Comparison of ENCODE assay signal across 13 cellular contexts in the genomic region with DNA sequence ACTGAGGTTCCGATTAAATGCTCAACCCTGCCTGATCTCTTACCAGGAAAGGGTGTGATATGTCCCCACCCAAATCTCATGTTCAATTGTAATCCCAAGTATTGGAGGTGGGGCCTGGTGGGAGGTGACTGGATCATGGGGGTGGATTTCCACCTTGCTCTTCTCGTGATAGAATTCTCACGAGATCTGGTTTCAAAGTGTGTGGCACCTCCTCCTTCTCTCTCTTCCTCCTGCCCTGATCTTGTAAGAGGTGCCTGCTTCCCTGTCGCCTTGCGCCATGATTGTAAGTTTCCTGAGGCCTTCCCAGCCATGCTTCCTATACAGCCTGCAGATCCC. TPM values are rescaled to one million over a fixed set of nuclear protein-coding genes. Genes with fewer than 3 reads are reported as not detected.
DNase-seq lines count a peak whose midpoint lies in the region; ATAC-seq lines count a peak whose summit lies in the region.
"Had no signal": no experiment of that assay in that cellular context is flagged by ENCODE, and none has a peak within 500 bp of the region (broad histone marks: within the 10 kb centered on the region; RNA-seq: fewer than 3 reads in every experiment).

No MANE protein-coding gene starts in this region.

- intact Hi-C loops in naive thymus-derived CD4-positive, alpha-beta T cell (cut with micrococcal nuclease): loop anchor here (2.0 to 5.0 kb wide), 4 partner anchors 36 to 229 kb away; partner anchors contain the start of gene TMPRSS3 (in 1 of the 2)

- H3K27me3 Mint-ChIP-seq in T-helper 17 cell: no peaks in the 10 kb centered on the region
- H3K27me3 Mint-ChIP-seq in naive thymus-derived CD4-positive, alpha-beta T cell: no peaks in the 10 kb centered on the region

- H3K9me3 ChIP-seq in T-helper 17 cell (ENCODE audit: control insufficient read depth, low read length, poor library complexity, severe bottlenecking): no peaks in the 10 kb centered on the region
- no peaks in the 10 kb centered on the region for H3K9me3 ChIP-seq in naive thymus-derived CD4-positive, alpha-beta T cell (ENCODE audit: control insufficient read depth in 2 of 3, low read length in 3 of 3)

- H3K9me3 Mint-ChIP-seq in naive thymus-derived CD4-positive, alpha-beta T cell: peaks cover 0 to 4% (median 0%) of the 10 kb centered on the region in 11 donors

- H3K27me3 ChIP-seq in naive thymus-derived CD4-positive, alpha-beta T cell (ENCODE audit: control insufficient read depth in 2 of 2, insufficient read depth in 2 of 2, low read length in 2 of 2): no peaks in the 10 kb centered on the region

- H3K36me3 ChIP-seq in naive thymus-derived CD4-positive, alpha-beta T cell (ENCODE audit: control insufficient read depth in 2 of 3, insufficient read depth in 3 of 3, low read length in 3 of 3): no peaks in the 10 kb centered on the region

- peaks cover 18 to 61% of the 10 kb centered on the region in 2 donors for H3K4me1 ChIP-seq in naive thymus-derived CD4-positive, alpha-beta T cell (ENCODE audit: control insufficient read depth in 2 of 2, insufficient read depth in 2 of 2, low read length in 2 of 2)

- CTCF ChIA-PET in naive thymus-derived CD4-positive, alpha-beta T cell (lab: Charles Lee): interaction anchor here (0.8 to 1.2 kb wide), 2 partner anchors 151 to 286 kb away, joined by 3 to 5 read pairs; no protein-coding TSS in a partner anchor

- H3K27ac ChIP-seq in naive thymus-derived CD4-positive, alpha-beta T cell (ENCODE audit: low read depth, low read length): peak overlapping the region; percentile 73

- peaks cover 57% of the 10 kb centered on the region for H3K4me1 Mint-ChIP-seq in T-helper 17 cell
- peaks cover 52 to 78% (median 77%) of the 10 kb centered on the region in 7 donors for H3K4me1 Mint-ChIP-seq in naive thymus-derived CD4-positive, alpha-beta T cell

- POLR2A ChIA-PET in naive thymus-derived CD4-positive, alpha-beta T cell (lab: Charles Lee): interaction anchor here (1.3 to 2.0 kb wide), 4 partner anchors 11 to 66 kb away, joined by 4 to 7 read pairs (median 4); partner anchors contain the start of genes SLC37A1 and UBASH3A

- no peak overlapping the region for H3K4me3 ChIP-seq in naive thymus-derived CD4-positive, alpha-beta T cell (ENCODE audit: low read length)
- H3K4me3 ChIP-seq: lung had no signal

- H3K27ac Mint-ChIP-seq in T-helper 17 cell: peak overlapping the region; percentile 95
- peak overlapping the region; percentile 59 to 99 (median 96) for H3K27ac Mint-ChIP-seq in naive thymus-derived CD4-positive, alpha-beta T cell

- DNase-seq in NCI-H146 (lab: John Stamatoyannopoulos, UW) (peak; percentile 81), NCI-H146 treated with DMSO at 0.1 percent for 48 hours (lab: John Stamatoyannopoulos, UW; ENCODE audit: unreplicated experiment) (no peak), T-helper 17 cell (no peak), NCI-H2196 treated with DMSO at 0.1 percent for 48 hours (lab: John Stamatoyannopoulos, UW; ENCODE audit: unreplicated experiment) (no peak)
- no peak for DNase-seq in naive thymus-derived CD4-positive, alpha-beta T cell
- DNase-seq: substantia nigra, SW 1271 had no signal

- ATAC-seq in GM19351 (IDR thresholded peaks at IDR 0.05; ENCODE audit: unreplicated experiment): peak; percentile 4
- ATAC-seq in T-helper 17 cell: no peak
- ATAC-seq in naive thymus-derived CD4-positive, alpha-beta T cell: no peak
- no peak for ATAC-seq in HG03565 (IDR thresholded peaks at IDR 0.05; ENCODE audit: unreplicated experiment)
- ATAC-seq in HG03095 (IDR thresholded peaks at IDR 0.05; ENCODE audit: unreplicated experiment): no peak

- no peaks in the 10 kb centered on the region for H3K36me3 Mint-ChIP-seq in T-helper 17 cell (ENCODE audit: low read depth)
- H3K36me3 Mint-ChIP-seq in naive thymus-derived CD4-positive, alpha-beta T cell: peaks cover 0 to 7% (median 0%) of the 10 kb centered on the region in 5 donors

- peak overlapping the region; percentile 76 for H3K4me3 Mint-ChIP-seq in T-helper 17 cell
- H3K4me3 Mint-ChIP-seq in naive thymus-derived CD4-positive, alpha-beta T cell: peak overlapping the region; percentile 13 to 85 (median 77)

RNA-seq across cellular contexts. Expression of gene RSPH1, which starts 34.9 kb away (rescaled TPM):
- under 1 TPM in 1 of 2 donors, not detected in 1; 0.47 TPM for total RNA-seq in T-helper 17 cell
- total RNA-seq in naive thymus-derived CD4-positive, alpha-beta T cell: under 1 TPM in 2 of 5 experiments, not detected in 3; 0.27 to 0.40 TPM
- not detected for polyA plus RNA-seq in naive thymus-derived CD4-positive, alpha-beta T cell
- total RNA-seq: A172 had no signal

RNA-seq across cellular contexts. Expression of gene SLC37A1, which starts 52.5 kb away (rescaled TPM):
- total RNA-seq in T-helper 17 cell: 10 to 100 TPM; 21.0 to 24.0 TPM
- total RNA-seq in naive thymus-derived CD4-positive, alpha-beta T cell: 10 to 100 TPM; 15.1 to 23.2 (median 18.1) TPM
- 1 to 10 TPM; 4.4 to 7.8 TPM for polyA plus RNA-seq in naive thymus-derived CD4-positive, alpha-beta T cell

RNA-seq across cellular contexts. Expression of gene UBASH3A, which starts 57.5 kb away (rescaled TPM):
- 10 to 100 TPM; 49.5 to 50.3 TPM for total RNA-seq in T-helper 17 cell
- 100 to 1,000 TPM in 1 of 5 experiments, 10 to 100 TPM in 4; 41.9 to 101 (median 91.7) TPM for total RNA-seq in naive thymus-derived CD4-positive, alpha-beta T cell
- 10 to 100 TPM; 57.1 to 99.3 TPM for polyA plus RNA-seq in naive thymus-derived CD4-positive, alpha-beta T cell
- total RNA-seq: A172, Daoy had no signal
